ENCODE assay signal across 28 cellular contexts in genomic region chr7:36299223-36299760, GRCh38.
"Had no signal": no experiment of that assay in that cellular context is flagged by ENCODE, and none has a peak within 500 bp of the region (broad histone marks: within the 10 kb centered on the region; RNA-seq: fewer than 3 reads in every experiment).

No MANE protein-coding gene starts in this region.

- DNase-seq: activated B cell treated with CpG ODN at 0.5 μM for 24 hours; activated CD4-positive, alpha-beta T cell treated with anti-CD3 and anti-CD28 coated beads for 48 hours; activated CD4-positive, alpha-beta T cell treated with anti-CD3 and anti-CD28 coated beads, Interleukin-2, amount 50 U/mL, for 1 hour; activated CD4-positive, alpha-beta T cell treated with anti-CD3 and anti-CD28 coated beads, Interleukin-2, amount 50 U/mL, for 48 hours; activated CD8-positive, alpha-beta memory T cell treated with anti-CD3 and anti-CD28 coated beads, Interleukin-2, amount 10 ng/mL, durations not matched to agents 7 days and 5 days; activated CD8-positive, alpha-beta memory T cell treated with anti-CD3 and anti-CD28 coated beads, Interleukin-2, amount 50 U/mL, for 4 hours; activated CD8-positive, alpha-beta T cell treated with anti-CD3 and anti-CD28 coated beads, Interleukin-2, amount 10 ng/mL, durations not matched to agents 7 days and 5 days; activated effector memory CD4-positive, alpha-beta T cell treated with anti-CD3 and anti-CD28 coated beads, Interleukin-2, amount 50 U/mL, for 16 hours; activated naive CD4-positive, alpha-beta T cell treated with anti-CD3 and anti-CD28 coated beads for 36 hours; activated naive CD8-positive, alpha-beta T cell treated with anti-CD3 and anti-CD28 coated beads for 36 hours; activated naive CD8-positive, alpha-beta T cell treated with anti-CD3 and anti-CD28 coated beads, Interleukin-2, amount 50 U/mL, for 24 hours; activated T-cell treated with anti-CD3 and anti-CD28 coated beads, Interleukin-2, amount 50 U/mL, for 1 hour; activated T-cell treated with anti-CD3 and anti-CD28 coated beads, Interleukin-2, amount 50 U/mL, for 48 hours; adrenal gland; amygdala; body of pancreas; caudate nucleus; cortex of kidney; effector memory CD4-positive, alpha-beta T cell; foreskin fibroblast; head of caudate nucleus; T-helper 1 cell; T-helper 17 cell; T1000; WERI-Rb-1 had no signal

- FAIRE-seq: colon had no signal

- H3K36me3 ChIP-seq: WERI-Rb-1 had no signal

- H3K27ac ChIP-seq: adrenal gland, body of pancreas, WERI-Rb-1 had no signal

- H3K9me3 ChIP-seq: adrenal gland, body of pancreas had no signal

- H3K27me3 ChIP-seq: adrenal gland, body of pancreas had no signal

- H3K4me3 ChIP-seq: adrenal gland, body of pancreas had no signal

- ATAC-seq: activated CD4-positive, CD25-positive, alpha-beta regulatory T cell treated with anti-CD3 and anti-CD28 coated beads, Interleukin-2, amount 50 U/mL, for 24 hours; activated CD8-positive, alpha-beta memory T cell treated with anti-CD3 and anti-CD28 coated beads, Interleukin-2, amount 10 ng/mL, durations not matched to agents 7 days and 5 days; activated CD8-positive, alpha-beta T cell treated with anti-CD3 and anti-CD28 coated beads, Interleukin-2, amount 10 ng/mL, durations not matched to agents 7 days and 5 days; activated naive CD8-positive, alpha-beta T cell treated with anti-CD3 and anti-CD28 coated beads, Interleukin-2, amount 50 U/mL, for 24 hours; body of pancreas; esophagus mucosa; T-helper 17 cell had no signal
